2 cellular contexts compared by ENCODE assay signal in the genomic region with DNA sequence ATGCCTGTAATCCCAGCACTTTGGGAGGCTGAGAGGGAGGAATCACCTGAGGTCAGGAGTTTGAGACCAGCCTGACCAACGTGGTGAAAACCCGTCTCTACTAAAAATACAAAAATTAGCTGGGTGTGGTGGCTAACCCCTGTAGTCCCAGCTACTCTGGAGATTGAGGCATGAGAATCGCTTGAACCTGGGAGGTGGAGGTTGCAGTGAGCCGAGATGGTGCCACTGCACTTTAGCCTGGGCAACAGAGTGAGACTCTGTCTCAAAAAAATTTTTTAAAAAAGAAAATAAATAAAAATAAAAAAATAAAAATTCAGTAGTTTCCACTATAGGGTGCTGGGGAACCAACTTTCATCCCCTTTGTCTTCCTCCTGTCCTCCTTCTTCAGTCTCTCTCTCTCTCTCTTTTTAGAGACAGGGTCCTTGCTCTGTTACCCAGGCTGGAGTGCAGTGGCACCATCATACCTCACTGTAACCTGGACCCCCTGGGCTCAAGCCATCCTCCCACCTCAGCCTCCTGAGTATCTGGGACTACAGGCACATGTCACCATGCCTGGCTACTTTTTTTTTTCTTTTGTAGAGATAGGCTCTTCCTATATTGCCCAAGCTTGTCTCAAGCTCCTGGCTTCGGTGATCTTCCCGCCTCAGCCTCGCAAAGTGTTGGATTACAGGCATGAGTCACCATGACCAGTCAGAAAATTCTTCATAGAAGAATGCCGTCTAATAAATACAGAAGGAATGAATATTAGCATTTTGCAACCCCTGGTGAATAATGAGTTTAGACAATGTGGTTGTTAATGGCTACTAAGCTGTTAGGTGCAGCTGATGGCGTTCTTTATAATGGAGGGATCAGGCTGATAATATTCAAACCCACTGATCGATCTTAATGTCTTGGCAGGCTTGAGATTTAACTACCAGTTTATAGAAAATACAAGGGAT.
TF ChIP-seq lines count a peak whose summit lies in the region.

No MANE protein-coding gene starts in this region.

TF ChIP-seq in IMR-90, 13 proteins besides CTCF, POLR2A, EP300 and RAD21:
- TF ChIP-seq, protein P1, sequence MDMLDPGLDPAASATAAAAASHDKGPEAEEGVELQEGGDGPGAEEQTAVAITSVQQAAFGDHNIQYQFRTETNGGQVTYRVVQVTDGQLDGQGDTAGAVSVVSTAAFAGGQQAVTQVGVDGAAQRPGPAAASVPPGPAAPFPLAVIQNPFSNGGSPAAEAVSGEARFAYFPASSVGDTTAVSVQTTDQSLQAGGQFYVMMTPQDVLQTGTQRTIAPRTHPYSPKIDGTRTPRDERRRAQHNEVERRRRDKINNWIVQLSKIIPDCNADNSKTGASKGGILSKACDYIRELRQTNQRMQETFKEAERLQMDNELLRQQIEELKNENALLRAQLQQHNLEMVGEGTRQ (IDR thresholded peaks at IDR 0.05; ENCODE audit: low read depth, low read length): no peak
- no peak for TF ChIP-seq CHD1 (IDR thresholded peaks at IDR 0.05; ENCODE audit: low read depth, low read length)
- 0 out of 2 replicates have a peak, but pooled peaks have one; percentile 25 for TF ChIP-seq MXI1 (IDR thresholded peaks at IDR 0.05; ENCODE audit: borderline replicate concordance, low read depth, low read length)
- TF ChIP-seq MAZ (IDR thresholded peaks at IDR 0.05; ENCODE audit: borderline replicate concordance, low read depth, low read length): no peak
- TF ChIP-seq CEBPB (IDR thresholded peaks at IDR 0.05; ENCODE audit: low read depth, low read length): peak; percentile 92
- TF ChIP-seq NFE2L2 (IDR thresholded peaks at IDR 0.05; ENCODE audit: low read depth, low read length): peak; percentile 92
- no peak for TF ChIP-seq RFX5 (IDR thresholded peaks at IDR 0.05; ENCODE audit: low read depth, low read length)
- TF ChIP-seq RCOR1 (IDR thresholded peaks at IDR 0.05; ENCODE audit: insufficient replicate concordance, low read length): peak; percentile 60
- peak; percentile 25; the same call in 1 of the 2 replicates for TF ChIP-seq MAFK (IDR thresholded peaks at IDR 0.05; ENCODE audit: low read depth, low read length)
- peak; percentile 65; the same call in 1 of the 2 replicates for TF ChIP-seq BHLHE40 (IDR thresholded peaks at IDR 0.05; ENCODE audit: low read depth, low read length)
- peak; percentile 98 for TF ChIP-seq FOS (IDR thresholded peaks at IDR 0.05; ENCODE audit: low read depth, low read length)
- TF ChIP-seq SMC3 (IDR thresholded peaks at IDR 0.05; ENCODE audit: low read depth, low read length): no peak
- no peak for TF ChIP-seq ELK1 (IDR thresholded peaks at IDR 0.05; ENCODE audit: borderline replicate concordance, low read depth, low read length)

TF ChIP-seq in GM23338, 12 proteins besides CTCF, POLR2A, EP300 and RAD21:
- TF ChIP-seq NANOG (IDR thresholded peaks at IDR 0.05; ENCODE audit: borderline replicate concordance) (no peak), JUNB (IDR thresholded peaks at IDR 0.05; ENCODE audit: unreplicated experiment) (no peak), EZH2 (IDR thresholded peaks at IDR 0.05; ENCODE audit: low read depth, unreplicated experiment) (no peak), STAT1 (IDR thresholded peaks at IDR 0.05; ENCODE audit: unreplicated experiment) (no peak), CREB1 (CRISPR knock-in tag; IDR thresholded peaks at IDR 0.05; ENCODE audit: low read depth) (no peak), EZH2phosphoT487 (IDR thresholded peaks at IDR 0.05; ENCODE audit: unreplicated experiment) (no peak), ZNF331 (CRISPR knock-in tag; IDR thresholded peaks at IDR 0.05; ENCODE audit: low read depth) (no peak), POLR2AphosphoS5 (IDR thresholded peaks at IDR 0.05; ENCODE audit: low read depth) (no peak), ZNF114 (CRISPR knock-in tag; IDR thresholded peaks at IDR 0.05) (no peak)
- TF ChIP-seq, protein P2, sequence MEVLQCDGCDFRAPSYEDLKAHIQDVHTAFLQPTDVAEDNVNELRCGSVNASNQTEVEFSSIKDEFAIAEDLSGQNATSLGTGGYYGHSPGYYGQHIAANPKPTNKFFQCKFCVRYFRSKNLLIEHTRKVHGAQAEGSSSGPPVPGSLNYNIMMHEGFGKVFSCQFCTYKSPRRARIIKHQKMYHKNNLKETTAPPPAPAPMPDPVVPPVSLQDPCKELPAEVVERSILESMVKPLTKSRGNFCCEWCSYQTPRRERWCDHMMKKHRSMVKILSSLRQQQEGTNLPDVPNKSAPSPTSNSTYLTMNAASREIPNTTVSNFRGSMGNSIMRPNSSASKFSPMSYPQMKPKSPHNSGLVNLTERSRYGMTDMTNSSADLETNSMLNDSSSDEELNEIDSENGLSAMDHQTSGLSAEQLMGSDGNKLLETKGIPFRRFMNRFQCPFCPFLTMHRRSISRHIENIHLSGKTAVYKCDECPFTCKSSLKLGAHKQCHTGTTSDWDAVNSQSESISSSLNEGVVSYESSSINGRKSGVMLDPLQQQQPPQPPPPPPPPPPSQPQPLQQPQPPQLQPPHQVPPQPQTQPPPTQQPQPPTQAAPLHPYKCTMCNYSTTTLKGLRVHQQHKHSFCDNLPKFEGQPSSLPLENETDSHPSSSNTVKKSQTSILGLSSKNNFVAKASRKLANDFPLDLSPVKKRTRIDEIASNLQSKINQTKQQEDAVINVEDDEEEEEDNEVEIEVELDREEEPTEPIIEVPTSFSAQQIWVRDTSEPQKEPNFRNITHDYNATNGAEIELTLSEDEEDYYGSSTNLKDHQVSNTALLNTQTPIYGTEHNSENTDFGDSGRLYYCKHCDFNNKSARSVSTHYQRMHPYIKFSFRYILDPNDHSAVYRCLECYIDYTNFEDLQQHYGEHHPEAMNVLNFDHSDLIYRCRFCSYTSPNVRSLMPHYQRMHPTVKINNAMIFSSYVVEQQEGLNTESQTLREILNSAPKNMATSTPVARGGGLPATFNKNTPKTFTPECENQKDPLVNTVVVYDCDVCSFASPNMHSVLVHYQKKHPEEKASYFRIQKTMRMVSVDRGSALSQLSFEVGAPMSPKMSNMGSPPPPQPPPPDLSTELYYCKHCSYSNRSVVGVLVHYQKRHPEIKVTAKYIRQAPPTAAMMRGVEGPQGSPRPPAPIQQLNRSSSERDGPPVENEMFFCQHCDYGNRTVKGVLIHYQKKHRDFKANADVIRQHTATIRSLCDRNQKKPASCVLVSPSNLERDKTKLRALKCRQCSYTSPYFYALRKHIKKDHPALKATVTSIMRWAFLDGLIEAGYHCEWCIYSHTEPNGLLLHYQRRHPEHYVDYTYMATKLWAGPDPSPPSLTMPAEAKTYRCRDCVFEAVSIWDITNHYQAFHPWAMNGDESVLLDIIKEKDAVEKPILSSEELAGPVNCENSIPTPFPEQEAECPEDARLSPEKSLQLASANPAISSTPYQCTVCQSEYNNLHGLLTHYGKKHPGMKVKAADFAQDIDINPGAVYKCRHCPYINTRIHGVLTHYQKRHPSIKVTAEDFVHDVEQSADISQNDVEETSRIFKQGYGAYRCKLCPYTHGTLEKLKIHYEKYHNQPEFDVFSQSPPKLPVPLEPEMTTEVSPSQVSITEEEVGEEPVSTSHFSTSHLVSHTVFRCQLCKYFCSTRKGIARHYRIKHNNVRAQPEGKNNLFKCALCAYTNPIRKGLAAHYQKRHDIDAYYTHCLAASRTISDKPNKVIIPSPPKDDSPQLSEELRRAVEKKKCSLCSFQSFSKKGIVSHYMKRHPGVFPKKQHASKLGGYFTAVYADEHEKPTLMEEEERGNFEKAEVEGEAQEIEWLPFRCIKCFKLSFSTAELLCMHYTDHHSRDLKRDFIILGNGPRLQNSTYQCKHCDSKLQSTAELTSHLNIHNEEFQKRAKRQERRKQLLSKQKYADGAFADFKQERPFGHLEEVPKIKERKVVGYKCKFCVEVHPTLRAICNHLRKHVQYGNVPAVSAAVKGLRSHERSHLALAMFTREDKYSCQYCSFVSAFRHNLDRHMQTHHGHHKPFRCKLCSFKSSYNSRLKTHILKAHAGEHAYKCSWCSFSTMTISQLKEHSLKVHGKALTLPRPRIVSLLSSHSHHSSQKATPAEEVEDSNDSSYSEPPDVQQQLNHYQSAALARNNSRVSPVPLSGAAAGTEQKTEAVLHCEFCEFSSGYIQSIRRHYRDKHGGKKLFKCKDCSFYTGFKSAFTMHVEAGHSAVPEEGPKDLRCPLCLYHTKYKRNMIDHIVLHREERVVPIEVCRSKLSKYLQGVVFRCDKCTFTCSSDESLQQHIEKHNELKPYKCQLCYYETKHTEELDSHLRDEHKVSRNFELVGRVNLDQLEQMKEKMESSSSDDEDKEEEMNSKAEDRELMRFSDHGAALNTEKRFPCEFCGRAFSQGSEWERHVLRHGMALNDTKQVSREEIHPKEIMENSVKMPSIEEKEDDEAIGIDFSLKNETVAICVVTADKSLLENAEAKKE (CRISPR knock-in tag; IDR thresholded peaks at IDR 0.05): no peak
- TF ChIP-seq, protein P3, sequence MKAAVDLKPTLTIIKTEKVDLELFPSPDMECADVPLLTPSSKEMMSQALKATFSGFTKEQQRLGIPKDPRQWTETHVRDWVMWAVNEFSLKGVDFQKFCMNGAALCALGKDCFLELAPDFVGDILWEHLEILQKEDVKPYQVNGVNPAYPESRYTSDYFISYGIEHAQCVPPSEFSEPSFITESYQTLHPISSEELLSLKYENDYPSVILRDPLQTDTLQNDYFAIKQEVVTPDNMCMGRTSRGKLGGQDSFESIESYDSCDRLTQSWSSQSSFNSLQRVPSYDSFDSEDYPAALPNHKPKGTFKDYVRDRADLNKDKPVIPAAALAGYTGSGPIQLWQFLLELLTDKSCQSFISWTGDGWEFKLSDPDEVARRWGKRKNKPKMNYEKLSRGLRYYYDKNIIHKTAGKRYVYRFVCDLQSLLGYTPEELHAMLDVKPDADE (IDR thresholded peaks at IDR 0.05): no peak
- TF ChIP-seq, protein P4, sequence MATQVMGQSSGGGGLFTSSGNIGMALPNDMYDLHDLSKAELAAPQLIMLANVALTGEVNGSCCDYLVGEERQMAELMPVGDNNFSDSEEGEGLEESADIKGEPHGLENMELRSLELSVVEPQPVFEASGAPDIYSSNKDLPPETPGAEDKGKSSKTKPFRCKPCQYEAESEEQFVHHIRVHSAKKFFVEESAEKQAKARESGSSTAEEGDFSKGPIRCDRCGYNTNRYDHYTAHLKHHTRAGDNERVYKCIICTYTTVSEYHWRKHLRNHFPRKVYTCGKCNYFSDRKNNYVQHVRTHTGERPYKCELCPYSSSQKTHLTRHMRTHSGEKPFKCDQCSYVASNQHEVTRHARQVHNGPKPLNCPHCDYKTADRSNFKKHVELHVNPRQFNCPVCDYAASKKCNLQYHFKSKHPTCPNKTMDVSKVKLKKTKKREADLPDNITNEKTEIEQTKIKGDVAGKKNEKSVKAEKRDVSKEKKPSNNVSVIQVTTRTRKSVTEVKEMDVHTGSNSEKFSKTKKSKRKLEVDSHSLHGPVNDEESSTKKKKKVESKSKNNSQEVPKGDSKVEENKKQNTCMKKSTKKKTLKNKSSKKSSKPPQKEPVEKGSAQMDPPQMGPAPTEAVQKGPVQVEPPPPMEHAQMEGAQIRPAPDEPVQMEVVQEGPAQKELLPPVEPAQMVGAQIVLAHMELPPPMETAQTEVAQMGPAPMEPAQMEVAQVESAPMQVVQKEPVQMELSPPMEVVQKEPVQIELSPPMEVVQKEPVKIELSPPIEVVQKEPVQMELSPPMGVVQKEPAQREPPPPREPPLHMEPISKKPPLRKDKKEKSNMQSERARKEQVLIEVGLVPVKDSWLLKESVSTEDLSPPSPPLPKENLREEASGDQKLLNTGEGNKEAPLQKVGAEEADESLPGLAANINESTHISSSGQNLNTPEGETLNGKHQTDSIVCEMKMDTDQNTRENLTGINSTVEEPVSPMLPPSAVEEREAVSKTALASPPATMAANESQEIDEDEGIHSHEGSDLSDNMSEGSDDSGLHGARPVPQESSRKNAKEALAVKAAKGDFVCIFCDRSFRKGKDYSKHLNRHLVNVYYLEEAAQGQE (IDR thresholded peaks at IDR 0.05; ENCODE audit: unreplicated experiment): no peak
